In genomic region chr5:172832383-172833315, GRCh38 we compare ENCODE assay signal across 12 cellular contexts. TPM values are rescaled to one million over a fixed set of nuclear protein-coding genes. Genes with fewer than 3 reads are reported as not detected.
DNase-seq lines count a peak whose midpoint lies in the region; ATAC-seq, FAIRE-seq and TF ChIP-seq lines count a peak whose summit lies in the region.
"Had no signal": no experiment of that assay in that cellular context is flagged by ENCODE, and none has a peak within 500 bp of the region (broad histone marks: within the 10 kb centered on the region; RNA-seq: fewer than 3 reads in every experiment).

No MANE protein-coding gene starts in this region.

- POLR2A ChIA-PET in activated B cell treated with CpG ODN at 0.5 μM for 24 hours (lab: Charles Lee): interaction anchor here (0.6 to 8.9 kb wide), 7 partner anchors 17 to 784 kb away, joined by 3 to 128 read pairs (median 9); partner anchors contain the start of genes BOD1 and DUSP1

- H3K9me3 ChIP-seq in ES-I3 (ENCODE audit: control insufficient read depth, insufficient read depth, low read length) (no peaks in the 10 kb centered on the region), small intestine (ENCODE audit: control insufficient read depth, low read depth) (no peaks in the 10 kb centered on the region)

- no peaks in the 10 kb centered on the region for H3K27me3 ChIP-seq in small intestine (ENCODE audit: control insufficient read depth in 2 of 2, insufficient read depth in 2 of 2, low read length in 2 of 2)

- H3K4me1 ChIP-seq in ES-I3 (ENCODE audit: insufficient read depth, low read length) (peaks cover 23% of the 10 kb centered on the region), small intestine (ENCODE audit: control insufficient read depth in 2 of 2, insufficient read depth in 1 of 2, low read depth in 1 of 2, low read length in 1 of 2) (peaks cover 5 to 16% of the 10 kb centered on the region in 2 donors)

- H3K27me3 Mint-ChIP-seq in activated B cell treated with CpG ODN at 0.5 μM for 24 hours: no peaks in the 10 kb centered on the region
- H3K27me3 Mint-ChIP-seq in glutamatergic neuron (ENCODE audit: unreplicated experiment): no peaks in the 10 kb centered on the region

- peaks cover 2% of the 10 kb centered on the region for H3K36me3 Mint-ChIP-seq in activated B cell treated with CpG ODN at 0.5 μM for 24 hours (ENCODE audit: low read depth)
- H3K36me3 Mint-ChIP-seq in glutamatergic neuron (ENCODE audit: unreplicated experiment): no peaks in the 10 kb centered on the region

- H3K27ac ChIP-seq in small intestine (ENCODE audit: low read depth in 1 of 2, low read length in 1 of 2): peak overlapping the region; percentile 73 to 89

- H3K27ac Mint-ChIP-seq in activated B cell treated with CpG ODN at 0.5 μM for 24 hours (peak overlapping the region; percentile 88), glutamatergic neuron (ENCODE audit: unreplicated experiment) (peak overlapping the region; percentile 43)

- TF ChIP-seq CTCF in activated B cell treated with CpG ODN at 0.5 μM for 24 hours (IDR thresholded peaks at IDR 0.05) (no peak), glutamatergic neuron (IDR thresholded peaks at IDR 0.05; ENCODE audit: partially characterized antibody, unreplicated experiment) (no peak)

- WGBS in small intestine, 3 donors: 73 to 79% (median 76%) methylated on average over 14 of the region's 14 CpGs

- CTCF ChIA-PET in activated B cell treated with CpG ODN at 0.5 μM for 24 hours (lab: Charles Lee): interaction anchor here (1.3 kb wide), 1 partner anchor 60 kb away, joined by 3 read pairs; no protein-coding TSS in a partner anchor

- FAIRE-seq in small intestine (lab: Jason Lieb, UNC): no peak

- H3K36me3 ChIP-seq in ES-I3 (ENCODE audit: insufficient read depth, low read length) (no peaks in the 10 kb centered on the region), small intestine (ENCODE audit: control insufficient read depth in 2 of 2, insufficient read depth in 2 of 2, low read length in 2 of 2) (no peaks in the 10 kb centered on the region)

- H3K4me3 ChIP-seq in small intestine (ENCODE audit: low read depth in 1 of 2, low read length in 2 of 2): no peak overlapping the region

- no peak for ATAC-seq in activated B cell treated with CpG ODN at 0.5 μM for 24 hours (ENCODE audit: low read depth)
- no peak for ATAC-seq in HG02840 (IDR thresholded peaks at IDR 0.05; ENCODE audit: low FRiP score, unreplicated experiment)
- ATAC-seq in HG02970 (IDR thresholded peaks at IDR 0.05; ENCODE audit: low FRiP score, unreplicated experiment): no peak
- no peak for ATAC-seq in GM18498 (IDR thresholded peaks at IDR 0.05; ENCODE audit: unreplicated experiment)
- no peak for ATAC-seq in GM18861 (IDR thresholded peaks at IDR 0.05; ENCODE audit: unreplicated experiment)
- ATAC-seq: left colon had no signal

- H3K4me1 Mint-ChIP-seq in activated B cell treated with CpG ODN at 0.5 μM for 24 hours: peaks cover 39% of the 10 kb centered on the region
- peaks cover 19% of the 10 kb centered on the region for H3K4me1 Mint-ChIP-seq in glutamatergic neuron (ENCODE audit: low read depth, unreplicated experiment)

- intact Hi-C loops in activated B cell treated with CpG ODN at 0.5 μM for 24 hours (cut with micrococcal nuclease): loop anchor here (1.0 to 10.0 kb wide), 2 partner anchors 25 to 828 kb away; partner anchors contain the start of gene FBXW11

- H3K9ac ChIP-seq in ES-I3 (ENCODE audit: low read depth, low read length): peak overlapping the region; percentile 14; the same call in 1 of the 2 replicates

- DNase-seq in activated B cell treated with CpG ODN at 0.5 μM for 24 hours: no peak
- DNase-seq in glutamatergic neuron: no peak
- no peak for DNase-seq in small intestine
- DNase-seq: activated CD4-positive, alpha-beta T cell treated with anti-CD3 and anti-CD28 coated beads for 48 hours; left colon; NCI-H748 treated with DMSO at 0.1 percent for 48 hours; stimulated activated CD4-positive, alpha-beta T cell treated with anti-CD3 and anti-CD28 coated beads, Interleukin-4, amount 100 ng/mL, for 4 hours had no signal

- H3K9me3 Mint-ChIP-seq in activated B cell treated with CpG ODN at 0.5 μM for 24 hours: no peaks in the 10 kb centered on the region
- H3K9me3 Mint-ChIP-seq in glutamatergic neuron (ENCODE audit: unreplicated experiment): peaks cover 3% of the 10 kb centered on the region

- H3K4me3 Mint-ChIP-seq in activated B cell treated with CpG ODN at 0.5 μM for 24 hours (peak overlapping the region; percentile 87), glutamatergic neuron (ENCODE audit: unreplicated experiment) (peak overlapping the region; percentile 63)

RNA-seq across cellular contexts. Expression of gene ERGIC1, which starts 1.4 kb away (rescaled TPM):
- total RNA-seq in activated B cell treated with CpG ODN at 0.5 μM for 24 hours (69.6 and 72.5 TPM in 2 replicates), glutamatergic neuron (ENCODE audit: unreplicated experiment) (76.2 TPM)
- 100 to 1,000 TPM in 1 of 3 donors, 10 to 100 TPM in 2; 58.1 to 127 (median 64.2) TPM for polyA plus RNA-seq in small intestine
